In the genomic region with DNA sequence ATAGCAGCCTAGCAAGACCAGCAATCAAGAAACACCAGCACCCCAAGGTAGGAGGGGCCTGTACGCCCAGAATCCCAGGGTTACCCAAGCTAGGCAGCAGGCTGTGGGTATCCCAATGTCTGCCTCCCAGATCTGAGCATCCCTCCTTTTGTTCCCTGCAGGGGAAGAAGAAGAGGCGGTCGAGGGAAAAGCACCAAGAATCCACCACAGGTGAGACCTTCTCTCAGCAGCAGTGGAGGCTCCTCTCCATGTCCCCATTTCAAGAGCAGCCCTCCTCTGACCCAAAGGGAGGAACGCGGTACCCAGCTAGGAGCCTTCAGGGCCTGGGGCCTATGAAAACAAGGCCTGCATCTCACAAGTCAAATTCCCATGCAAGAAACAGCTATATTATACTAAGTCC, we compare ENCODE assay signal across 26 cellular contexts. TPM values are rescaled to one million over a fixed set of nuclear protein-coding genes. Genes with fewer than 3 reads are reported as not detected.
A peak's percentile ranks its signal among the peaks of the same experiment; 100 is the strongest.
DNase-seq lines count a peak whose midpoint lies in the region; ATAC-seq, FAIRE-seq and TF ChIP-seq lines count a peak whose summit lies in the region.
"Had no signal": no experiment of that assay in that cellular context is flagged by ENCODE, and none has a peak within 500 bp of the region (broad histone marks: within the 10 kb centered on the region; RNA-seq: fewer than 3 reads in every experiment).

No MANE protein-coding gene starts in this region.

- no peak overlapping the region for H3K9ac ChIP-seq in K562 (ENCODE audit: insufficient read depth in 1 of 2, low read depth in 2 of 2, low read length in 2 of 2)
- H3K9ac ChIP-seq: KMS-11 had no signal

- no peak for TF ChIP-seq EP300 in K562 (IDR thresholded peaks at IDR 0.05; ENCODE audit: low read length)

- no peak for TF ChIP-seq POLR2A in K562 (conservative IDR thresholded peaks at IDR 0.05)

- in situ Hi-C loops in K562 (cut with MboI): no loop called here

- no peak for FAIRE-seq in K562 (lab: Jason Lieb, UNC)

- no peak overlapping the region for H3K4me3 ChIP-seq in CD8-positive, alpha-beta T cell (ENCODE audit: low read depth, low read length)
- H3K4me3 ChIP-seq in K562: no peak overlapping the region
- H3K4me3 ChIP-seq: dorsolateral prefrontal cortex, psoas muscle, skin epidermis, thyroid gland had no signal

- no peaks in the 10 kb centered on the region for H3K9me3 Mint-ChIP-seq in activated CD4-positive, alpha-beta T cell treated with anti-CD3 and anti-CD28 coated beads, Interleukin-2, amount 10 ng/mL, durations not matched to agents 24 days and 14 days
- H3K9me3 Mint-ChIP-seq in activated CD4-positive, alpha-beta T cell treated with anti-CD3 and anti-CD28 coated beads, Interleukin-2, amount 10 ng/mL, durations not matched to agents 7 days and 5 days: no peaks in the 10 kb centered on the region
- H3K9me3 Mint-ChIP-seq in CD8-positive, alpha-beta T cell: no peaks in the 10 kb centered on the region
- no peaks in the 10 kb centered on the region for H3K9me3 Mint-ChIP-seq in osteocyte (ENCODE audit: unreplicated experiment)
- H3K9me3 Mint-ChIP-seq: neural crest cell; stimulated activated naive B cell treated with anti-CD40 and anti-IgM and Interleukin-4, amounts not matched to agents 10 μg/mL and 1 μg/mL and 100 μg/mL, for 72 hours had no signal

- H3K27me3 Mint-ChIP-seq in activated CD4-positive, alpha-beta T cell treated with anti-CD3 and anti-CD28 coated beads, Interleukin-2, amount 10 ng/mL, durations not matched to agents 24 days and 14 days: no peaks in the 10 kb centered on the region
- no peaks in the 10 kb centered on the region for H3K27me3 Mint-ChIP-seq in activated CD4-positive, alpha-beta T cell treated with anti-CD3 and anti-CD28 coated beads, Interleukin-2, amount 10 ng/mL, durations not matched to agents 7 days and 5 days
- H3K27me3 Mint-ChIP-seq in CD8-positive, alpha-beta T cell (ENCODE audit: low read depth): no peaks in the 10 kb centered on the region
- no peaks in the 10 kb centered on the region for H3K27me3 Mint-ChIP-seq in osteocyte (ENCODE audit: unreplicated experiment)
- H3K27me3 Mint-ChIP-seq: stimulated activated naive B cell treated with anti-CD40 and anti-IgM and Interleukin-4, amounts not matched to agents 10 μg/mL and 1 μg/mL and 100 μg/mL, for 72 hours had no signal

- H3K4me2 ChIP-seq in K562 (ENCODE audit: insufficient read depth, low read length): no peak overlapping the region
- H3K4me2 ChIP-seq: KMS-11 had no signal

- no peak for ATAC-seq in CD8-positive, alpha-beta T cell
- no peak for ATAC-seq in K562
- no peak for ATAC-seq in HG02798 (IDR thresholded peaks at IDR 0.05; ENCODE audit: poor library complexity, unreplicated experiment)
- ATAC-seq in esophagus mucosa: no peak
- ATAC-seq: left colon; psoas muscle; stimulated activated naive B cell treated with anti-CD40 and anti-IgM and Interleukin-4, amounts not matched to agents 10 μg/mL and 1 μg/mL and 100 μg/mL, for 72 hours had no signal

- 90% methylated on average over 3 of the region's 5 CpGs for WGBS in K562 (ENCODE audit: insufficient coverage, low coverage, missing lambda C conversion rate)

- peaks cover 38% of the 10 kb centered on the region for H4K20me1 ChIP-seq in K562 (replicated peaks; ENCODE audit: control insufficient read depth, insufficient read depth, low read length)

- H3K27ac Mint-ChIP-seq in activated CD4-positive, alpha-beta T cell treated with anti-CD3 and anti-CD28 coated beads, Interleukin-2, amount 10 ng/mL, durations not matched to agents 24 days and 14 days: no peak overlapping the region
- H3K27ac Mint-ChIP-seq in activated CD4-positive, alpha-beta T cell treated with anti-CD3 and anti-CD28 coated beads, Interleukin-2, amount 10 ng/mL, durations not matched to agents 7 days and 5 days: no peak overlapping the region
- H3K27ac Mint-ChIP-seq in CD8-positive, alpha-beta T cell: peak overlapping the region; percentile 62
- H3K27ac Mint-ChIP-seq in osteocyte (ENCODE audit: unreplicated experiment): no peak overlapping the region

- H3K9me3 ChIP-seq in CD8-positive, alpha-beta T cell (ENCODE audit: low read length): no peaks in the 10 kb centered on the region
- no peaks in the 10 kb centered on the region for H3K9me3 ChIP-seq in K562 (replicated peaks; ENCODE audit: control insufficient read depth, insufficient read depth, low read depth, low read length)
- H3K9me3 ChIP-seq: psoas muscle, thyroid gland had no signal

- H3K4me1 Mint-ChIP-seq in activated CD4-positive, alpha-beta T cell treated with anti-CD3 and anti-CD28 coated beads, Interleukin-2, amount 10 ng/mL, durations not matched to agents 24 days and 14 days: peaks cover 37% of the 10 kb centered on the region
- H3K4me1 Mint-ChIP-seq in activated CD4-positive, alpha-beta T cell treated with anti-CD3 and anti-CD28 coated beads, Interleukin-2, amount 10 ng/mL, durations not matched to agents 7 days and 5 days: peaks cover 57% of the 10 kb centered on the region
- H3K4me1 Mint-ChIP-seq in CD8-positive, alpha-beta T cell (ENCODE audit: low read depth): peaks cover 68% of the 10 kb centered on the region
- peaks cover 13% of the 10 kb centered on the region for H3K4me1 Mint-ChIP-seq in osteocyte (ENCODE audit: unreplicated experiment)

- peaks cover 5% of the 10 kb centered on the region for H3K9me1 ChIP-seq in K562 (ENCODE audit: control insufficient read depth, insufficient read depth, low read length)

- H3K4me1 ChIP-seq in CD8-positive, alpha-beta T cell (ENCODE audit: insufficient read depth, low read length): peaks cover 31% of the 10 kb centered on the region
- peaks cover 7 to 35% of the 10 kb centered on the region in 2 experiments; a peak in 4 of 5 replicates for H3K4me1 ChIP-seq in K562 (replicated peaks in 1 of 2; ENCODE audit: control insufficient read depth in 2 of 2, insufficient read depth in 2 of 2, low read length in 2 of 2)
- H3K4me1 ChIP-seq: thyroid gland had no signal

- H3K27me3 ChIP-seq in CD8-positive, alpha-beta T cell (ENCODE audit: insufficient read depth, low read length): no peaks in the 10 kb centered on the region
- H3K27me3 ChIP-seq in K562 (ENCODE audit: control insufficient read depth in 2 of 2, insufficient read depth in 2 of 2, low read length in 2 of 2): no peaks in the 10 kb centered on the region
- H3K27me3 ChIP-seq: dorsolateral prefrontal cortex, thyroid gland had no signal

- no peak for TF ChIP-seq RAD21 in K562 (CRISPR knock-in tag; conservative IDR thresholded peaks at IDR 0.05 in 1 of 2, IDR thresholded peaks at IDR 0.05 in 1 of 2)

- CTCF ChIA-PET in activated CD4-positive, alpha-beta T cell treated with anti-CD3 and anti-CD28 coated beads, Interleukin-2, amount 10 ng/mL, durations not matched to agents 7 days and 5 days (lab: Charles Lee): interaction anchor here (0.9 to 13.1 kb wide), 5 partner anchors 9 to 103 kb away, joined by 3 to 258 read pairs (median 6); no protein-coding TSS in a partner anchor
- CTCF ChIA-PET in CD8-positive, alpha-beta T cell (lab: Charles Lee): interaction anchor here (1.3 to 29.2 kb wide), 4 partner anchors 10 to 117 kb away, joined by 3 to 773 read pairs (median 4); no protein-coding TSS in a partner anchor
- CTCF ChIA-PET in K562 (lab: Yijun Ruan, JAX; ENCODE audit: low intra/inter-chr PET ratio): interaction anchor here (0.7 kb wide), 1 partner anchor 104 kb away, joined by 3 read pairs; no protein-coding TSS in a partner anchor

- TF ChIP-seq CTCF in CD8-positive, alpha-beta T cell (IDR thresholded peaks at IDR 0.05): no peak
- no peak for TF ChIP-seq CTCF in K562 (IDR thresholded peaks at IDR 0.05 in 2 of 3, conservative IDR thresholded peaks at IDR 0.05 in 1 of 3; ENCODE audit: insufficient read depth in 2 of 3, low read depth in 1 of 3, low read length in 3 of 3)
- TF ChIP-seq CTCF in osteocyte (IDR thresholded peaks at IDR 0.05): no peak

- no peak overlapping the region for H3K4me3 Mint-ChIP-seq in activated CD4-positive, alpha-beta T cell treated with anti-CD3 and anti-CD28 coated beads, Interleukin-2, amount 10 ng/mL, durations not matched to agents 24 days and 14 days
- no peak overlapping the region for H3K4me3 Mint-ChIP-seq in activated CD4-positive, alpha-beta T cell treated with anti-CD3 and anti-CD28 coated beads, Interleukin-2, amount 10 ng/mL, durations not matched to agents 7 days and 5 days
- no peak overlapping the region for H3K4me3 Mint-ChIP-seq in CD8-positive, alpha-beta T cell
- H3K4me3 Mint-ChIP-seq in osteocyte (ENCODE audit: unreplicated experiment): no peak overlapping the region
- H3K4me3 Mint-ChIP-seq: neural crest cell; stimulated activated naive B cell treated with anti-CD40 and anti-IgM and Interleukin-4, amounts not matched to agents 10 μg/mL and 1 μg/mL and 100 μg/mL, for 72 hours had no signal

- BruUV-seq in K562 (replicated peaks; lab: Mats Ljungman, UMichigan): no TSS peak

- no peak overlapping the region for H2AFZ ChIP-seq in K562 (ENCODE audit: low read depth, low read length)

- peaks cover 87% of the 10 kb centered on the region for H3K36me3 ChIP-seq in CD8-positive, alpha-beta T cell (ENCODE audit: insufficient read depth, low read length)
- peaks cover 83% of the 10 kb centered on the region for H3K36me3 ChIP-seq in K562 (ENCODE audit: control insufficient read depth, insufficient read depth, low read length)

- DNase-seq in activated CD4-positive, alpha-beta T cell treated with anti-CD3 and anti-CD28 coated beads, Interleukin-2, amount 10 ng/mL, durations not matched to agents 24 days and 14 days: peak; percentile 54
- DNase-seq in activated CD4-positive, alpha-beta T cell treated with anti-CD3 and anti-CD28 coated beads, Interleukin-2, amount 10 ng/mL, durations not matched to agents 7 days and 5 days: no peak
- DNase-seq in CD8-positive, alpha-beta T cell: no peak
- DNase-seq in K562 (ENCODE audit: extremely low read depth in 1 of 4, low spot score in 3 of 4) (no peak), osteocyte (ENCODE audit: extremely low spot score, unreplicated experiment) (peak; percentile 62)
- no peak for DNase-seq in activated CD4-positive, CD25-positive, alpha-beta regulatory T cell (lab: John Stamatoyannopoulos, UW)
- DNase-seq: activated CD4-positive, alpha-beta T cell treated with anti-CD3 and anti-CD28 coated beads for 48 hours; activated gamma-delta T cell treated with Interleukin-2 at 50 U/mL for 16 hours; DMS53; left colon; midbrain; MV-4-11; NCI-H1694; NCI-H526 treated with DMSO at 0.1 percent for 48 hours; psoas muscle; stimulated activated CD4-positive, alpha-beta T cell treated with anti-CD3 and anti-CD28 coated beads, Interleukin-2, amount 100 ng/mL, for 24 hours; stimulated activated naive B cell treated with anti-CD40 and anti-IgM and Interleukin-4, amounts not matched to agents 10 μg/mL and 1 μg/mL and 100 μg/mL, for 72 hours; thyroid gland had no signal

- POLR2A ChIA-PET in activated CD4-positive, alpha-beta T cell treated with anti-CD3 and anti-CD28 coated beads, Interleukin-2, amount 10 ng/mL, durations not matched to agents 7 days and 5 days (lab: Charles Lee): no interaction called here
- POLR2A ChIA-PET in CD8-positive, alpha-beta T cell (lab: Charles Lee): interaction anchor here (1.8 to 16.0 kb wide), 2 partner anchors 33 to 101 kb away, joined by 8 to 185 read pairs; a partner anchor contains a TSS
- POLR2A ChIA-PET in K562 (lab: Yijun Ruan, JAX): interaction anchor here (0.7 to 1.5 kb wide), 6 partner anchors 10 to 437 kb away, joined by 3 to 8 read pairs (median 4); no protein-coding TSS in a partner anchor

- peaks cover 30% of the 10 kb centered on the region for H3K79me2 ChIP-seq in K562 (ENCODE audit: control insufficient read depth, insufficient read depth, low read length)

- no peak overlapping the region for H3K27ac ChIP-seq in CD8-positive, alpha-beta T cell (ENCODE audit: low read depth, low read length)
- no peak overlapping the region for H3K27ac ChIP-seq in K562 (ENCODE audit: extremely low read depth, low read depth, low read length)
- H3K27ac ChIP-seq: 22Rv1, KMS-11, psoas muscle, thyroid gland had no signal

- peaks cover 65% of the 10 kb centered on the region for H3K36me3 Mint-ChIP-seq in activated CD4-positive, alpha-beta T cell treated with anti-CD3 and anti-CD28 coated beads, Interleukin-2, amount 10 ng/mL, durations not matched to agents 24 days and 14 days (ENCODE audit: low read depth)
- H3K36me3 Mint-ChIP-seq in activated CD4-positive, alpha-beta T cell treated with anti-CD3 and anti-CD28 coated beads, Interleukin-2, amount 10 ng/mL, durations not matched to agents 7 days and 5 days (ENCODE audit: low read depth): peaks cover 75% of the 10 kb centered on the region
- peaks cover 93% of the 10 kb centered on the region for H3K36me3 Mint-ChIP-seq in CD8-positive, alpha-beta T cell
- peaks cover 10% of the 10 kb centered on the region for H3K36me3 Mint-ChIP-seq in osteocyte (ENCODE audit: unreplicated experiment)

- intact Hi-C loops in activated CD4-positive, alpha-beta T cell treated with anti-CD3 and anti-CD28 coated beads, Interleukin-2, amount 10 ng/mL, durations not matched to agents 24 days and 14 days (cut with micrococcal nuclease): no loop called here
- intact Hi-C loops in CD8-positive, alpha-beta T cell (cut with DNase I, micrococcal nuclease): no loop called here
- intact Hi-C loops in K562 (cut with micrococcal nuclease): no loop called here

RNA-seq across cellular contexts. Expression of a gene that starts 28.9 kb away (rescaled TPM):
- 112 and 113 TPM in 2 replicates for total RNA-seq in activated CD4-positive, alpha-beta T cell treated with anti-CD3 and anti-CD28 coated beads, Interleukin-2, amount 10 ng/mL, durations not matched to agents 24 days and 14 days
- 100 to 1,000 TPM; 271 to 283 TPM for total RNA-seq in activated CD4-positive, alpha-beta T cell treated with anti-CD3 and anti-CD28 coated beads, Interleukin-2, amount 10 ng/mL, durations not matched to agents 7 days and 5 days
- total RNA-seq in CD8-positive, alpha-beta T cell: 100 to 1,000 TPM; 517 to 538 TPM
- 22.7 and 54.2 TPM in 2 replicates for total RNA-seq in K562 (2011; cell fraction: chromatin; rRNA removed; ENCODE audit: low replicate concordance)
- total RNA-seq in K562 (2011; cell fraction: nucleolus; rRNA removed): 20.5 and 24.5 TPM in 2 replicates
- total RNA-seq in K562 (2011; cell fraction: nucleoplasm; rRNA removed): 24.3 and 38.9 TPM in 2 replicates
- total RNA-seq in K562 (2014; rRNA removed) (5.8 TPM in 2 replicates), K562 (2014; rRNA removed; fragmentation: Illumina TruSeq; extraction: Trizol) (3.4 TPM in 2 replicates), K562 (2015; rRNA removed; fragmentation: Illumina TruSeq; extraction: Trizol) (3.1 and 3.2 TPM in 2 replicates), K562 (2021) (10.3 and 12.6 TPM in 2 replicates), osteocyte (0.57 and 0.67 TPM in 2 replicates), esophagus mucosa (4.6 TPM)
- polyA plus RNA-seq in K562 (2011; rRNA removed) (3.2 and 4.2 TPM in 2 replicates), K562 (2014; fragmentation: Illumina TruSeq; extraction: Trizol) (14.4 and 14.9 TPM in 2 replicates), K562 (2014; fragmentation: Nextera tagmentation; extraction: Ambion mirVana) (1 to 10 TPM; 1.6 to 2.0 TPM), K562 (2014; rRNA removed) (5.4 and 5.8 TPM in 2 replicates)
- polyA plus RNA-seq in K562 (2011; cell fraction: cytosol; rRNA removed): 2.6 and 5.4 TPM in 2 replicates
- 4.1 and 11.1 TPM in 2 replicates for polyA plus RNA-seq in K562 (2011; cell fraction: nucleus; rRNA removed)
- polyA plus RNA-seq in K562 (2012): 8.3 and 8.9 TPM in 2 replicates
- 5.5 and 7.4 TPM in 2 replicates for polyA minus RNA-seq in K562 (2011; rRNA and poly(A)+ RNA removed)
- 5.3 and 9.5 TPM in 2 replicates for polyA minus RNA-seq in K562 (2011; cell fraction: cytosol; rRNA and poly(A)+ RNA removed)
- polyA minus RNA-seq in K562 (2011; cell fraction: nucleus; rRNA and poly(A)+ RNA removed): 8.3 and 13.5 TPM in 2 replicates
- total RNA-seq: HT1080 had no signal

RNA-seq across cellular contexts. Expression of a gene that starts 33.3 kb away (rescaled TPM):
- 266 and 289 TPM in 2 replicates for total RNA-seq in activated CD4-positive, alpha-beta T cell treated with anti-CD3 and anti-CD28 coated beads, Interleukin-2, amount 10 ng/mL, durations not matched to agents 24 days and 14 days
- 100 to 1,000 TPM; 194 to 197 TPM for total RNA-seq in activated CD4-positive, alpha-beta T cell treated with anti-CD3 and anti-CD28 coated beads, Interleukin-2, amount 10 ng/mL, durations not matched to agents 7 days and 5 days
- 100 to 1,000 TPM; 290 to 301 TPM for total RNA-seq in CD8-positive, alpha-beta T cell
- 90.0 and 233 TPM in 2 replicates for total RNA-seq in K562 (2011; cell fraction: chromatin; rRNA removed; ENCODE audit: low replicate concordance)
- total RNA-seq in K562 (2011; cell fraction: nucleolus; rRNA removed): 56.3 and 56.9 TPM in 2 replicates
- 128 and 219 TPM in 2 replicates for total RNA-seq in K562 (2011; cell fraction: nucleoplasm; rRNA removed)
- 259 and 301 TPM in 2 replicates for total RNA-seq in K562 (2014; rRNA removed)
- total RNA-seq in K562 (2014; rRNA removed; fragmentation: Illumina TruSeq; extraction: Trizol): 655 and 748 TPM in 2 replicates
- 621 and 639 TPM in 2 replicates for total RNA-seq in K562 (2015; rRNA removed; fragmentation: Illumina TruSeq; extraction: Trizol)
- total RNA-seq in K562 (2021): 302 and 303 TPM in 2 replicates
- polyA plus RNA-seq in K562 (2011; rRNA removed): 471 and 627 TPM in 2 replicates
- polyA plus RNA-seq in K562 (2011; cell fraction: cytosol; rRNA removed): 91.9 and 240 TPM in 2 replicates
- 71.9 and 148 TPM in 2 replicates for polyA plus RNA-seq in K562 (2011; cell fraction: nucleus; rRNA removed)
- polyA plus RNA-seq in K562 (2012): 488 and 491 TPM in 2 replicates
- 809 and 876 TPM in 2 replicates for polyA plus RNA-seq in K562 (2014; fragmentation: Illumina TruSeq; extraction: Trizol)
- polyA plus RNA-seq in K562 (2014; fragmentation: Nextera tagmentation; extraction: Ambion mirVana): 1,000 to 10,000 TPM; 2,075 to 2,109 TPM
- 625 and 669 TPM in 2 replicates for polyA plus RNA-seq in K562 (2014; rRNA removed)
- 617 and 618 TPM in 2 replicates for polyA minus RNA-seq in K562 (2011; rRNA and poly(A)+ RNA removed)
- polyA minus RNA-seq in K562 (2011; cell fraction: cytosol; rRNA and poly(A)+ RNA removed): 97.3 and 126 TPM in 2 replicates
- 44.0 and 74.6 TPM in 2 replicates for polyA minus RNA-seq in K562 (2011; cell fraction: nucleus; rRNA and poly(A)+ RNA removed)
- 320 and 333 TPM in 2 replicates for total RNA-seq in osteocyte
- 206 TPM for total RNA-seq in esophagus mucosa

Comparison
In these comparisons a context has a peak if more than half of its experiments do, and no peak if none do; other contexts are left out.
1. DNase-seq: peak in activated CD4-positive, alpha-beta T cell treated with anti-CD3 and anti-CD28 coated beads, Interleukin-2, amount 10 ng/mL, durations not matched to agents 24 days and 14 days (single experiment) and osteocyte (single experiment); none in activated CD4-positive, alpha-beta T cell treated with anti-CD3 and anti-CD28 coated beads, Interleukin-2, amount 10 ng/mL, durations not matched to agents 7 days and 5 days (single experiment), CD8-positive, alpha-beta T cell (0 of 7), K562 (0 of 4) and activated CD4-positive, CD25-positive, alpha-beta regulatory T cell (0 of 4).